33 cellular contexts compared by ENCODE assay signal in genomic region chr10:7327885-7328284, GRCh38.
"Had no signal": no experiment of that assay in that cellular context is flagged by ENCODE, and none has a peak within 500 bp of the region (broad histone marks: within the 10 kb centered on the region; RNA-seq: fewer than 3 reads in every experiment).

No MANE protein-coding gene starts in this region.

- H3K4me1 ChIP-seq: adrenal gland, ascending aorta, body of pancreas, breast epithelium had no signal

- DNase-seq: activated effector memory CD4-positive, alpha-beta T cell treated with anti-CD3 and anti-CD28 coated beads, Interleukin-2, amount 50 U/mL, for 16 hours; activated gamma-delta T cell; activated gamma-delta T cell treated with Interleukin-2 at 50 U/mL for 16 hours; activated naive CD4-positive, alpha-beta T cell; activated naive CD4-positive, alpha-beta T cell treated with anti-CD3 and anti-CD28 coated beads for 36 hours; activated naive CD4-positive, alpha-beta T cell treated with anti-CD3 and anti-CD28 coated beads, Interleukin-2, amount 10 ng/mL, durations not matched to agents 7 days and 5 days; activated naive CD4-positive, alpha-beta T cell treated with anti-CD3 and anti-CD28 coated beads, Interleukin-2, amount 50 U/mL, for 16 hours; activated naive CD4-positive, alpha-beta T cell treated with Interleukin-2 at 50 U/mL for 16 hours; activated naive CD8-positive, alpha-beta T cell treated with anti-CD3 and anti-CD28 coated beads for 36 hours; activated naive CD8-positive, alpha-beta T cell treated with anti-CD3 and anti-CD28 coated beads, Interleukin-2, amount 10 ng/mL, durations not matched to agents 7 days and 5 days; activated naive CD8-positive, alpha-beta T cell treated with anti-CD3 and anti-CD28 coated beads, Interleukin-2, amount 50 U/mL, for 24 hours; activated T-cell treated with anti-CD3 and anti-CD28 coated beads, Interleukin-2, amount 50 U/mL, for 1 hour; activated T-cell treated with anti-CD3 and anti-CD28 coated beads, Interleukin-2, amount 50 U/mL, for 24 hours; activated T-cell treated with anti-CD3 and anti-CD28 coated beads, Interleukin-2, amount 50 U/mL, for 4 hours; activated T-cell treated with anti-CD3 and anti-CD28 coated beads, Interleukin-2, amount 50 U/mL, for 48 hours; activated T-cell treated with anti-CD3 and anti-CD28 coated beads, Interleukin-2, amount 50 U/mL, for 72 hours; adrenal gland; amniotic stem cell; amygdala; anterior cingulate cortex; aorta; body of pancreas; brain microvascular endothelial cell; caudate nucleus; central memory CD4-positive, alpha-beta T cell; cerebellar nuclear complex had no signal

- FAIRE-seq: astrocyte, bronchial epithelial cell had no signal

- H3K9me3 ChIP-seq: adrenal gland, body of pancreas had no signal

- H3K27me3 ChIP-seq: adrenal gland, ascending aorta, body of pancreas, brain microvascular endothelial cell, breast epithelium, cardiac muscle cell had no signal

- H3K27ac ChIP-seq: adrenal gland, ascending aorta, body of pancreas, brain microvascular endothelial cell, breast epithelium, cardiac muscle cell had no signal

- ATAC-seq: activated naive CD4-positive, alpha-beta T cell treated with anti-CD3 and anti-CD28 coated beads, Interleukin-2, amount 50 U/mL, for 72 hours; activated naive CD8-positive, alpha-beta T cell treated with anti-CD3 and anti-CD28 coated beads, Interleukin-2, amount 50 U/mL, for 24 hours; activated T-cell treated with anti-CD3 and anti-CD28 coated beads, Interleukin-2, amount 50 U/mL, for 4 hours; activated T-cell treated with anti-CD3 and anti-CD28 coated beads, Interleukin-2, amount 50 U/mL, for 72 hours; activated T-helper 17 cell treated with anti-CD3 and anti-CD28 coated beads, Interleukin-2, amount 50 U/mL, for 72 hours; body of pancreas had no signal

- H3K4me3 ChIP-seq: adrenal gland, ascending aorta, body of pancreas, breast epithelium, cardiac muscle cell had no signal

- H3K36me3 ChIP-seq: adrenal gland, ascending aorta, brain microvascular endothelial cell, breast epithelium, cardiac muscle cell had no signal
